ENCODE assay signal across 20 cellular contexts in genomic region chr1:48571303-48571987, GRCh38.
A peak's percentile ranks its signal among the peaks of the same experiment; 100 is the strongest.
DNase-seq lines count a peak whose midpoint lies in the region; ATAC-seq and TF ChIP-seq lines count a peak whose summit lies in the region.
"Had no signal": no experiment of that assay in that cellular context is flagged by ENCODE, and none has a peak within 500 bp of the region (broad histone marks: within the 10 kb centered on the region; RNA-seq: fewer than 3 reads in every experiment).

No MANE protein-coding gene starts in this region.

- no peaks in the 10 kb centered on the region for H3K23me2 ChIP-seq in H9 (ENCODE audit: insufficient read length, low read depth, low read length, poor library complexity, severe bottlenecking)

- H3K4me3 Mint-ChIP-seq in stimulated activated naive B cell treated with anti-CD40 and anti-IgM and Interleukin-4, amounts not matched to agents 10 μg/mL and 1 μg/mL and 100 μg/mL, for 72 hours: no peak overlapping the region
- no peak overlapping the region for H3K4me3 Mint-ChIP-seq in T-helper 2 cell treated with Interferon-gamma antibody and Interleukin-4, amounts not matched to agents 5 μg/mL and 100 μg/mL, for 36 hours
- no peak overlapping the region for H3K4me3 Mint-ChIP-seq in H9
- H3K4me3 Mint-ChIP-seq: CD4-positive, CD25-positive, alpha-beta regulatory T cell; GM23338; HFFc6 had no signal

- no peak overlapping the region for H2BK20ac ChIP-seq in H9 (ENCODE audit: low read depth, low read length, poor library complexity, severe bottlenecking)

- H3K27me3 ChIP-seq in BLaER1 (no peaks in the 10 kb centered on the region), mesenchymal stem cell (ENCODE audit: control insufficient read depth in 1 of 2, insufficient read depth in 1 of 2, low read length in 2 of 2) (peaks cover 6 to 20% of the 10 kb centered on the region in 2 experiments), H9 (ENCODE audit: insufficient read depth, low read length) (no peaks in the 10 kb centered on the region)
- H3K27me3 ChIP-seq: BE2C, SJSA1 had no signal

- H2BK12ac ChIP-seq in mesenchymal stem cell (ENCODE audit: low read length in 2 of 2): no peak overlapping the region
- no peak overlapping the region for H2BK12ac ChIP-seq in H9 (ENCODE audit: insufficient read length, low read depth, low read length)

- H4K20me1 ChIP-seq in BLaER1 (no peaks in the 10 kb centered on the region), H9 (ENCODE audit: control insufficient read depth, insufficient read depth, insufficient read length) (no peaks in the 10 kb centered on the region)

- no peak overlapping the region for H3K18ac ChIP-seq in mesenchymal stem cell (ENCODE audit: low read depth in 1 of 2, low read length in 2 of 2)
- no peak overlapping the region for H3K18ac ChIP-seq in H9 (ENCODE audit: insufficient read length, low read depth, low read length)

- H3K4me1 ChIP-seq in BLaER1 (peaks cover 38% of the 10 kb centered on the region), mesenchymal stem cell (ENCODE audit: control insufficient read depth, insufficient read depth, low read depth, low read length) (no peaks in the 10 kb centered on the region), H9 (ENCODE audit: insufficient read depth, low read length) (no peaks in the 10 kb centered on the region)
- H3K4me1 ChIP-seq: BE2C, HAP-1, SJSA1 had no signal

- H3K56ac ChIP-seq in H9 (ENCODE audit: insufficient read length, low read depth, low read length): no peak overlapping the region

- H2AFZ ChIP-seq in mesenchymal stem cell (ENCODE audit: low read depth, low read length): no peak overlapping the region
- H2AFZ ChIP-seq in H9 (ENCODE audit: low read length): no peak overlapping the region
- H2AFZ ChIP-seq: GM23338 had no signal

- no peaks in the 10 kb centered on the region for H3K36me3 ChIP-seq in BLaER1
- no peaks in the 10 kb centered on the region for H3K36me3 ChIP-seq in mesenchymal stem cell (ENCODE audit: control insufficient read depth in 1 of 2, insufficient read depth in 2 of 2, low read depth in 1 of 2, low read length in 2 of 2)
- H3K36me3 ChIP-seq: BE2C, HAP-1, SJSA1 had no signal

- no peaks in the 10 kb centered on the region for H3K36me3 Mint-ChIP-seq in stimulated activated naive B cell treated with anti-CD40 and anti-IgM and Interleukin-4, amounts not matched to agents 10 μg/mL and 1 μg/mL and 100 μg/mL, for 72 hours
- no peaks in the 10 kb centered on the region for H3K36me3 Mint-ChIP-seq in T-helper 2 cell treated with Interferon-gamma antibody and Interleukin-4, amounts not matched to agents 5 μg/mL and 100 μg/mL, for 36 hours (ENCODE audit: low read depth)
- H3K36me3 Mint-ChIP-seq in H9 (ENCODE audit: insufficient read depth in 1 of 3, low read depth in 3 of 3): no peaks in the 10 kb centered on the region
- H3K36me3 Mint-ChIP-seq: CD4-positive, CD25-positive, alpha-beta regulatory T cell had no signal

- no peaks in the 10 kb centered on the region for H3K79me2 ChIP-seq in H9 (ENCODE audit: insufficient read depth, low read length)

- TF ChIP-seq CTCF in H9 (conservative IDR thresholded peaks at IDR 0.05): no peak

- no peak for ATAC-seq in stimulated activated naive B cell treated with anti-CD40 and anti-IgM and Interleukin-4, amounts not matched to agents 10 μg/mL and 1 μg/mL and 100 μg/mL, for 72 hours (replicated peaks)
- ATAC-seq: GM23338 had no signal

- H2BK120ac ChIP-seq in mesenchymal stem cell (ENCODE audit: low read depth, low read length) (no peak overlapping the region), H9 (ENCODE audit: low read depth, low read length, poor library complexity, severe bottlenecking) (no peak overlapping the region)

- H3K14ac ChIP-seq in mesenchymal stem cell (ENCODE audit: low read length in 2 of 2) (no peak overlapping the region), H9 (ENCODE audit: insufficient read depth, low read length) (no peak overlapping the region)

- H3K23ac ChIP-seq in mesenchymal stem cell (ENCODE audit: low read length in 2 of 2) (no peak overlapping the region), H9 (ENCODE audit: insufficient read length, low read depth, low read length) (no peak overlapping the region)

- WGBS in mesenchymal stem cell: 75% methylated on average over 3 of the region's 3 CpGs
- no CpG with 5 or more reads among the region's 3 CpGs for WGBS in H9 (ENCODE audit: extremely low coverage, insufficient read length, low lambda C conversion rate)

- DNase-seq in SW480 (ENCODE audit: low spot score): peak; percentile 2
- no peak for DNase-seq in mesenchymal stem cell
- no peak for DNase-seq in stimulated activated naive B cell treated with anti-CD40 and anti-IgM and Interleukin-4, amounts not matched to agents 10 μg/mL and 1 μg/mL and 100 μg/mL, for 72 hours
- DNase-seq in T-helper 2 cell treated with Interferon-gamma antibody and Interleukin-4, amounts not matched to agents 5 μg/mL and 100 μg/mL, for 36 hours (ENCODE audit: low spot score): no peak
- no peak for DNase-seq in H9
- DNase-seq in foreskin melanocyte: no peak
- DNase-seq: BE2C; CD4-positive, CD25-positive, alpha-beta regulatory T cell; HFFc6; KBM-7; NCI-H1105; NCI-H1436 treated with DMSO at 0.1 percent for 48 hours; NCI-H187 treated with DMSO at 0.1 percent for 48 hours; NCI-H2107; NCI-H524 treated with DMSO at 0.1 percent for 48 hours; NCI-H774 had no signal

- peak overlapping the region; percentile 16 for H3K27ac Mint-ChIP-seq in stimulated activated naive B cell treated with anti-CD40 and anti-IgM and Interleukin-4, amounts not matched to agents 10 μg/mL and 1 μg/mL and 100 μg/mL, for 72 hours
- no peak overlapping the region for H3K27ac Mint-ChIP-seq in T-helper 2 cell treated with Interferon-gamma antibody and Interleukin-4, amounts not matched to agents 5 μg/mL and 100 μg/mL, for 36 hours
- H3K27ac Mint-ChIP-seq in H9: peak overlapping the region in 1 of 3 experiments; percentile 42; a peak in 1 of 7 replicates
- H3K27ac Mint-ChIP-seq: CD4-positive, CD25-positive, alpha-beta regulatory T cell; GM23338; HFFc6 had no signal

- no peaks in the 10 kb centered on the region for H3K9me3 ChIP-seq in BLaER1
- H3K9me3 ChIP-seq in mesenchymal stem cell (ENCODE audit: control insufficient read depth, low read length): no peaks in the 10 kb centered on the region
- no peaks in the 10 kb centered on the region for H3K9me3 ChIP-seq in H9 (ENCODE audit: control insufficient read depth, low read depth, low read length)
- H3K9me3 ChIP-seq: BE2C, HAP-1, SJSA1 had no signal

- peaks cover 5 to 16% of the 10 kb centered on the region in 2 donors for H3K27me3 Mint-ChIP-seq in stimulated activated naive B cell treated with anti-CD40 and anti-IgM and Interleukin-4, amounts not matched to agents 10 μg/mL and 1 μg/mL and 100 μg/mL, for 72 hours
- peaks cover 5% of the 10 kb centered on the region for H3K27me3 Mint-ChIP-seq in T-helper 2 cell treated with Interferon-gamma antibody and Interleukin-4, amounts not matched to agents 5 μg/mL and 100 μg/mL, for 36 hours (ENCODE audit: low read depth)
- H3K27me3 Mint-ChIP-seq in H9 (ENCODE audit: low read depth): peaks cover 3% of the 10 kb centered on the region; the same call in 1 of the 2 replicates

- H3K4me1 Mint-ChIP-seq in stimulated activated naive B cell treated with anti-CD40 and anti-IgM and Interleukin-4, amounts not matched to agents 10 μg/mL and 1 μg/mL and 100 μg/mL, for 72 hours: peaks cover 10 to 12% of the 10 kb centered on the region in 2 donors
- H3K4me1 Mint-ChIP-seq in T-helper 2 cell treated with Interferon-gamma antibody and Interleukin-4, amounts not matched to agents 5 μg/mL and 100 μg/mL, for 36 hours (ENCODE audit: low read depth): no peaks in the 10 kb centered on the region
- H3K4me1 Mint-ChIP-seq in H9: peaks cover 5 to 7% of the 10 kb centered on the region in 2 experiments
- H3K4me1 Mint-ChIP-seq: CD4-positive, CD25-positive, alpha-beta regulatory T cell; GM23338 had no signal

- H2BK15ac ChIP-seq in mesenchymal stem cell (ENCODE audit: low read depth, poor library complexity, severe bottlenecking) (peak overlapping the region; percentile 60), H9 (ENCODE audit: low read depth, low read length) (no peak overlapping the region)

- H3K79me1 ChIP-seq in mesenchymal stem cell (replicated peaks; ENCODE audit: low read length, poor library complexity, severe bottlenecking) (no peaks in the 10 kb centered on the region), H9 (ENCODE audit: insufficient read depth, low read depth, low read length, poor library complexity, severe bottlenecking) (no peaks in the 10 kb centered on the region)

- peak overlapping the region; percentile 19; the same call in 1 of the 2 replicates for H3K4me2 ChIP-seq in BLaER1
- H3K4me2 ChIP-seq in mesenchymal stem cell (ENCODE audit: low read length, poor library complexity, severe bottlenecking): no peak overlapping the region
- no peak overlapping the region for H3K4me2 ChIP-seq in H9 (ENCODE audit: insufficient read depth, insufficient read length, low read length)
- H3K4me2 ChIP-seq: GM23338 had no signal

- H3K9ac ChIP-seq in BLaER1 (0 out of 2 replicates have a peak overlapping the region, but pooled peaks have one; percentile 5), mesenchymal stem cell (ENCODE audit: low read length) (no peak overlapping the region), H9 (ENCODE audit: extremely low read depth, insufficient read length, low read length) (no peak overlapping the region)

- H2AK5ac ChIP-seq in mesenchymal stem cell (ENCODE audit: low read length, severe bottlenecking) (no peak overlapping the region), H9 (ENCODE audit: insufficient read length, low read length) (no peak overlapping the region)

- no peak overlapping the region for H3T11ph ChIP-seq in H9 (ENCODE audit: low read length)

- H4K91ac ChIP-seq in mesenchymal stem cell (ENCODE audit: low read length) (no peak overlapping the region), H9 (ENCODE audit: insufficient read length, low read depth, low read length) (no peak overlapping the region)

- no peak overlapping the region for H4K5ac ChIP-seq in H9 (ENCODE audit: insufficient read length, low read depth, low read length)

- H3K4me3 ChIP-seq in BLaER1 (no peak overlapping the region), mesenchymal stem cell (ENCODE audit: insufficient read depth in 1 of 2, low read depth in 1 of 2, low read length in 2 of 2) (no peak overlapping the region)
- H3K4me3 ChIP-seq: GM23338, HAP-1, SJSA1 had no signal

- no peaks in the 10 kb centered on the region for H3K9me3 Mint-ChIP-seq in stimulated activated naive B cell treated with anti-CD40 and anti-IgM and Interleukin-4, amounts not matched to agents 10 μg/mL and 1 μg/mL and 100 μg/mL, for 72 hours
- no peaks in the 10 kb centered on the region for H3K9me3 Mint-ChIP-seq in T-helper 2 cell treated with Interferon-gamma antibody and Interleukin-4, amounts not matched to agents 5 μg/mL and 100 μg/mL, for 36 hours
- H3K9me3 Mint-ChIP-seq in H9: no peaks in the 10 kb centered on the region; a peak in 1 of 5 replicates
- H3K9me3 Mint-ChIP-seq: GM23338 had no signal

- H3K4ac ChIP-seq in mesenchymal stem cell (ENCODE audit: low read depth in 1 of 2, low read length in 2 of 2) (no peak overlapping the region), H9 (ENCODE audit: low read depth, low read length) (no peak overlapping the region)

- no peak overlapping the region for H2BK5ac ChIP-seq in mesenchymal stem cell (ENCODE audit: low read depth, low read length, poor library complexity, severe bottlenecking)
- no peak overlapping the region for H2BK5ac ChIP-seq in H9 (ENCODE audit: insufficient read length, low read length)

- H3K27ac ChIP-seq in BLaER1: no peak overlapping the region
- H3K27ac ChIP-seq in mesenchymal stem cell (ENCODE audit: low read length, poor library complexity, severe bottlenecking): no peak overlapping the region
- H3K27ac ChIP-seq in H9 (ENCODE audit: insufficient read length, low read depth, low read length): no peak overlapping the region
- H3K27ac ChIP-seq: SJSA1 had no signal

- no peak overlapping the region for H4K8ac ChIP-seq in mesenchymal stem cell (ENCODE audit: low read length)
- no peak overlapping the region for H4K8ac ChIP-seq in H9 (replicated peaks; ENCODE audit: insufficient read length, low read depth, low read length)
